Comparison of ENCODE assay signal across 13 cellular contexts in genomic region chr2:37984589-37984988, GRCh38. TPM values are rescaled to one million over a fixed set of nuclear protein-coding genes. Genes with fewer than 3 reads are reported as not detected.
DNase-seq lines count a peak whose midpoint lies in the region; ATAC-seq and TF ChIP-seq lines count a peak whose summit lies in the region.
"Had no signal": no experiment of that assay in that cellular context is flagged by ENCODE, and none has a peak within 500 bp of the region (broad histone marks: within the 10 kb centered on the region; RNA-seq: fewer than 3 reads in every experiment).

No MANE protein-coding gene starts in this region.

- H3K79me2 ChIP-seq in HCT116 (ENCODE audit: insufficient read depth, low read length) (no peaks in the 10 kb centered on the region), hepatocyte (no peaks in the 10 kb centered on the region)

- RAD21 ChIA-PET in HCT116 (lab: Charles Lee; ENCODE audit: low non-redundant PET in 1 of 2, low total read pairs in 2 of 2, uncharacterized antibody in 2 of 2, unreplicated experiment in 2 of 2), result no interaction called here

- H3K36me3 ChIP-seq in HCT116 (ENCODE audit: control insufficient read depth in 1 of 2, insufficient read depth in 2 of 2, low read length in 2 of 2), result no peaks in the 10 kb centered on the region
- H3K36me3 ChIP-seq in hepatocyte (replicated peaks; ENCODE audit: insufficient read depth, low read depth), result no peaks in the 10 kb centered on the region

- no peak overlapping the region for H3K9ac ChIP-seq in HCT116 (ENCODE audit: low read length)

- no peaks in the 10 kb centered on the region for H3K9me3 ChIP-seq in HCT116 (ENCODE audit: control insufficient read depth in 1 of 2, insufficient read depth in 1 of 2, low read depth in 1 of 2, low read length in 2 of 2)
- H3K9me3 ChIP-seq in hepatocyte (ENCODE audit: low read depth), result no peaks in the 10 kb centered on the region
- H3K9me3 ChIP-seq: Caco-2 had no signal

- TF ChIP-seq CTCF in AG09319 (IDR thresholded peaks at IDR 0.05; ENCODE audit: low read depth, low read length) (peak; percentile 24), HCT116 (IDR thresholded peaks at IDR 0.05 in 2 of 3, conservative IDR thresholded peaks at IDR 0.05 in 1 of 3; ENCODE audit: borderline replicate concordance in 1 of 3, insufficient read depth in 1 of 3, low read depth in 2 of 3, low read length in 2 of 3) (peak in 2 of 3 experiments; percentile 30 to 32; a peak in 3 of 6 replicates), VCaP (conservative IDR thresholded peaks at IDR 0.05) (peak; percentile 64), hepatocyte (IDR thresholded peaks at IDR 0.05; ENCODE audit: poor library complexity) (peak; percentile 43)

- TF ChIP-seq POLR2A in HCT116 (IDR thresholded peaks at IDR 0.05; ENCODE audit: borderline replicate concordance, extremely low read depth, insufficient read depth, insufficient read length), result no peak

- no TSS peak for BruUV-seq in HCT116 (replicated peaks; lab: Mats Ljungman, UMichigan)

- H3K4me3 ChIP-seq in HCT116 (replicated peaks in 1 of 2; ENCODE audit: low read depth in 1 of 2, low read length in 2 of 2), result no peak overlapping the region
- H3K4me3 ChIP-seq in hepatocyte, result no peak overlapping the region

- DNase-seq in AG09319 (ENCODE audit: extremely low read depth, low read depth), result no peak
- no peak for DNase-seq in HCT116 (ENCODE audit: low read depth, low spot score)
- DNase-seq in hepatocyte (ENCODE audit: low spot score), result no peak
- DNase-seq in sciatic nerve (ENCODE audit: low spot score), result no peak
- no peak for DNase-seq in foreskin melanocyte
- no peak for DNase-seq in OCI-M2 (lab: John Stamatoyannopoulos, UW; ENCODE audit: unreplicated experiment)
- DNase-seq: activated B cell treated with CpG ODN at 0.5 μM for 24 hours; Caco-2; cortex of kidney; NCI-H146; stimulated activated naive CD8-positive, alpha-beta T cell treated with anti-CD3 and anti-CD28 coated beads, Interleukin-15, amount 100 ng/mL, for 72 hours had no signal

- no peak overlapping the region for H3K27ac ChIP-seq in HCT116 (ENCODE audit: low read depth, low read length)
- no peak overlapping the region for H3K27ac ChIP-seq in VCaP
- H3K27ac ChIP-seq in hepatocyte, result no peak overlapping the region

- H3K4me1 ChIP-seq in HCT116 (ENCODE audit: control insufficient read depth in 1 of 2, insufficient read depth in 2 of 2, low read length in 2 of 2) (peaks cover 0 to 6% of the 10 kb centered on the region in 2 experiments; a peak in 2 of 4 replicates), hepatocyte (ENCODE audit: insufficient read depth) (no peaks in the 10 kb centered on the region)
- H3K4me1 ChIP-seq: Caco-2 had no signal

- H3K9me2 ChIP-seq in HCT116 (ENCODE audit: insufficient read depth), result no peaks in the 10 kb centered on the region
- no peaks in the 10 kb centered on the region for H3K9me2 ChIP-seq in hepatocyte (replicated peaks; ENCODE audit: insufficient read depth)

- peak; percentile 60 for TF ChIP-seq RAD21 in HCT116 (IDR thresholded peaks at IDR 0.05; ENCODE audit: low read depth)

- H3K4me2 ChIP-seq in HCT116 (ENCODE audit: low read length), result no peak overlapping the region
- no peak overlapping the region for H3K4me2 ChIP-seq in hepatocyte

- CTCF ChIA-PET in HCT116 (lab: Charles Lee), result interaction anchor here (3.3 kb wide), 1 partner anchor 290 kb away, joined by 9 read pairs; no protein-coding TSS in a partner anchor

- POLR2A ChIA-PET in HCT116 (lab: Charles Lee), result no interaction called here

- no peak for ATAC-seq in HCT116
- ATAC-seq in HG03095 (IDR thresholded peaks at IDR 0.05; ENCODE audit: unreplicated experiment), result no peak
- ATAC-seq in sciatic nerve, result no peak

- intact Hi-C loops in HCT116 (cut with micrococcal nuclease) (loop anchor here (10.0 kb wide), 1 partner anchor 740 kb away; no protein-coding TSS in a partner anchor), sciatic nerve (cut with DNase I) (loop anchor here (10.0 kb wide), 1 partner anchor 290 kb away; no protein-coding TSS in a partner anchor)

- no peak overlapping the region for H2AFZ ChIP-seq in HCT116 (ENCODE audit: low read depth, low read length, poor library complexity, severe bottlenecking)
- no peak overlapping the region for H2AFZ ChIP-seq in hepatocyte

- H4K20me1 ChIP-seq in HCT116 (ENCODE audit: insufficient read depth) (no peaks in the 10 kb centered on the region), hepatocyte (ENCODE audit: insufficient read depth, poor library complexity, severe bottlenecking) (no peaks in the 10 kb centered on the region)

- H3K27me3 ChIP-seq in HCT116 (ENCODE audit: insufficient read depth, low read length) (no peaks in the 10 kb centered on the region), hepatocyte (no peaks in the 10 kb centered on the region)

TF ChIP-seq in HCT116, 20 proteins besides CTCF, POLR2A, EP300 and RAD21:
- no peak for TF ChIP-seq EGR1 (IDR thresholded peaks at IDR 0.05; ENCODE audit: low read depth)
- TF ChIP-seq, protein P1, sequence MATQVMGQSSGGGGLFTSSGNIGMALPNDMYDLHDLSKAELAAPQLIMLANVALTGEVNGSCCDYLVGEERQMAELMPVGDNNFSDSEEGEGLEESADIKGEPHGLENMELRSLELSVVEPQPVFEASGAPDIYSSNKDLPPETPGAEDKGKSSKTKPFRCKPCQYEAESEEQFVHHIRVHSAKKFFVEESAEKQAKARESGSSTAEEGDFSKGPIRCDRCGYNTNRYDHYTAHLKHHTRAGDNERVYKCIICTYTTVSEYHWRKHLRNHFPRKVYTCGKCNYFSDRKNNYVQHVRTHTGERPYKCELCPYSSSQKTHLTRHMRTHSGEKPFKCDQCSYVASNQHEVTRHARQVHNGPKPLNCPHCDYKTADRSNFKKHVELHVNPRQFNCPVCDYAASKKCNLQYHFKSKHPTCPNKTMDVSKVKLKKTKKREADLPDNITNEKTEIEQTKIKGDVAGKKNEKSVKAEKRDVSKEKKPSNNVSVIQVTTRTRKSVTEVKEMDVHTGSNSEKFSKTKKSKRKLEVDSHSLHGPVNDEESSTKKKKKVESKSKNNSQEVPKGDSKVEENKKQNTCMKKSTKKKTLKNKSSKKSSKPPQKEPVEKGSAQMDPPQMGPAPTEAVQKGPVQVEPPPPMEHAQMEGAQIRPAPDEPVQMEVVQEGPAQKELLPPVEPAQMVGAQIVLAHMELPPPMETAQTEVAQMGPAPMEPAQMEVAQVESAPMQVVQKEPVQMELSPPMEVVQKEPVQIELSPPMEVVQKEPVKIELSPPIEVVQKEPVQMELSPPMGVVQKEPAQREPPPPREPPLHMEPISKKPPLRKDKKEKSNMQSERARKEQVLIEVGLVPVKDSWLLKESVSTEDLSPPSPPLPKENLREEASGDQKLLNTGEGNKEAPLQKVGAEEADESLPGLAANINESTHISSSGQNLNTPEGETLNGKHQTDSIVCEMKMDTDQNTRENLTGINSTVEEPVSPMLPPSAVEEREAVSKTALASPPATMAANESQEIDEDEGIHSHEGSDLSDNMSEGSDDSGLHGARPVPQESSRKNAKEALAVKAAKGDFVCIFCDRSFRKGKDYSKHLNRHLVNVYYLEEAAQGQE (IDR thresholded peaks at IDR 0.05; ENCODE audit: low read depth), result no peak
- TF ChIP-seq JUND (IDR thresholded peaks at IDR 0.05), result no peak

RNA-seq across cellular contexts. Expression of gene RMDN2, which starts 59.5 kb away (rescaled TPM):
- 4.5 TPM for total RNA-seq in HCT116 (2021; ENCODE audit: unreplicated experiment)
- polyA plus RNA-seq in HCT116 (2012), result 0.41 and 1.4 TPM in 2 replicates
- 14.6 and 16.5 TPM in 2 replicates for total RNA-seq in hepatocyte
- 7.8 and 9.3 TPM in 2 replicates for polyA plus RNA-seq in hepatocyte
- total RNA-seq in sciatic nerve, result 24.0 TPM
